12 cellular contexts compared by ENCODE assay signal in genomic region chr10:3869036-3869435, GRCh38.
DNase-seq lines count a peak whose midpoint lies in the region; ATAC-seq and TF ChIP-seq lines count a peak whose summit lies in the region.
"Had no signal": no experiment of that assay in that cellular context is flagged by ENCODE, and none has a peak within 500 bp of the region (broad histone marks: within the 10 kb centered on the region; RNA-seq: fewer than 3 reads in every experiment).

No MANE protein-coding gene starts in this region.

- H3K27ac ChIP-seq in vagina = no peak overlapping the region

- peak overlapping the region; percentile 89 to 97 for H3K27ac Mint-ChIP-seq in activated naive CD4-positive, alpha-beta T cell treated with anti-CD3 and anti-CD28 coated beads, Interleukin-2, amount 50 U/mL, for 72 hours
- H3K27ac Mint-ChIP-seq in activated naive CD4-positive, alpha-beta T cell treated with anti-CD3 and anti-CD28 coated beads, Interleukin-2, amount 10 ng/mL, durations not matched to agents 7 days and 5 days = no peak overlapping the region
- H3K27ac Mint-ChIP-seq in stimulated activated naive CD8-positive, alpha-beta T cell treated with anti-CD3 and anti-CD28 coated beads, Interleukin-15, amount 100 ng/mL, for 72 hours = no peak overlapping the region
- H3K27ac Mint-ChIP-seq: mesothelial cell of epicardium, type B pancreatic cell had no signal

- H3K36me3 ChIP-seq in vagina = no peaks in the 10 kb centered on the region

- peaks cover 46% of the 10 kb centered on the region for H3K4me1 Mint-ChIP-seq in activated naive CD4-positive, alpha-beta T cell treated with anti-CD3 and anti-CD28 coated beads, Interleukin-2, amount 10 ng/mL, durations not matched to agents 7 days and 5 days
- peaks cover 81% of the 10 kb centered on the region for H3K4me1 Mint-ChIP-seq in stimulated activated naive CD8-positive, alpha-beta T cell treated with anti-CD3 and anti-CD28 coated beads, Interleukin-15, amount 100 ng/mL, for 72 hours

- no peak for DNase-seq in activated naive CD4-positive, alpha-beta T cell treated with anti-CD3 and anti-CD28 coated beads, Interleukin-2, amount 50 U/mL, for 72 hours (ENCODE audit: low spot score in 2 of 2)
- DNase-seq in activated naive CD4-positive, alpha-beta T cell treated with anti-CD3 and anti-CD28 coated beads, Interleukin-2, amount 10 ng/mL, durations not matched to agents 7 days and 5 days = no peak
- DNase-seq in fibroblast of mammary gland (ENCODE audit: low read depth) = peak; percentile 41
- DNase-seq in stimulated activated naive CD8-positive, alpha-beta T cell treated with anti-CD3 and anti-CD28 coated beads, Interleukin-15, amount 100 ng/mL, for 72 hours = no peak
- DNase-seq in vagina (ENCODE audit: extremely low spot score in 2 of 2) = no peak
- no peak for DNase-seq in RKO (ENCODE audit: low spot score)
- no peak for DNase-seq in amygdala (lab: John Stamatoyannopoulos, UW)
- DNase-seq: activated CD8-positive, alpha-beta memory T cell treated with anti-CD3 and anti-CD28 coated beads, Interleukin-2, amount 50 U/mL, for 48 hours; hypothalamus had no signal

- CTCF ChIA-PET in activated naive CD4-positive, alpha-beta T cell treated with anti-CD3 and anti-CD28 coated beads, Interleukin-2, amount 10 ng/mL, durations not matched to agents 7 days and 5 days (lab: Charles Lee) = no interaction called here

- no peak for TF ChIP-seq POLR2A in vagina (IDR thresholded peaks at IDR 0.05)

- H3K4me3 ChIP-seq in fibroblast of mammary gland (ENCODE audit: control insufficient read depth, low read depth, low read length) (no peak overlapping the region), vagina (no peak overlapping the region)

- ATAC-seq in activated naive CD4-positive, alpha-beta T cell treated with anti-CD3 and anti-CD28 coated beads, Interleukin-2, amount 50 U/mL, for 72 hours = peak in 1 of 2 donors; percentile 19
- ATAC-seq in HG03045 (IDR thresholded peaks at IDR 0.05; ENCODE audit: unreplicated experiment) = peak; percentile 37
- peak; percentile 44 for ATAC-seq in stimulated activated naive CD8-positive, alpha-beta T cell treated with anti-CD3 and anti-CD28 coated beads, Interleukin-15, amount 100 ng/mL, for 72 hours

- no peaks in the 10 kb centered on the region for H3K9me3 ChIP-seq in vagina

- intact Hi-C loops in vagina (cut with DNase I) = no loop called here

- H3K27me3 Mint-ChIP-seq in activated naive CD4-positive, alpha-beta T cell treated with anti-CD3 and anti-CD28 coated beads, Interleukin-2, amount 10 ng/mL, durations not matched to agents 7 days and 5 days = no peaks in the 10 kb centered on the region
- no peaks in the 10 kb centered on the region for H3K27me3 Mint-ChIP-seq in stimulated activated naive CD8-positive, alpha-beta T cell treated with anti-CD3 and anti-CD28 coated beads, Interleukin-15, amount 100 ng/mL, for 72 hours
- H3K27me3 Mint-ChIP-seq: type B pancreatic cell had no signal

- H3K9me3 Mint-ChIP-seq in activated naive CD4-positive, alpha-beta T cell treated with anti-CD3 and anti-CD28 coated beads, Interleukin-2, amount 50 U/mL, for 72 hours = no peaks in the 10 kb centered on the region
- no peaks in the 10 kb centered on the region for H3K9me3 Mint-ChIP-seq in activated naive CD4-positive, alpha-beta T cell treated with anti-CD3 and anti-CD28 coated beads, Interleukin-2, amount 10 ng/mL, durations not matched to agents 7 days and 5 days
- no peaks in the 10 kb centered on the region for H3K9me3 Mint-ChIP-seq in stimulated activated naive CD8-positive, alpha-beta T cell treated with anti-CD3 and anti-CD28 coated beads, Interleukin-15, amount 100 ng/mL, for 72 hours
- H3K9me3 Mint-ChIP-seq: mesothelial cell of epicardium, type B pancreatic cell had no signal

- peaks cover 0 to 5% of the 10 kb centered on the region in 2 donors for H3K36me3 Mint-ChIP-seq in activated naive CD4-positive, alpha-beta T cell treated with anti-CD3 and anti-CD28 coated beads, Interleukin-2, amount 50 U/mL, for 72 hours
- no peaks in the 10 kb centered on the region for H3K36me3 Mint-ChIP-seq in activated naive CD4-positive, alpha-beta T cell treated with anti-CD3 and anti-CD28 coated beads, Interleukin-2, amount 10 ng/mL, durations not matched to agents 7 days and 5 days
- H3K36me3 Mint-ChIP-seq: mesothelial cell of epicardium, type B pancreatic cell had no signal

- no peaks in the 10 kb centered on the region for H3K27me3 ChIP-seq in vagina

- H3K4me1 ChIP-seq in vagina = peaks cover 7% of the 10 kb centered on the region

- no peak overlapping the region for H3K4me3 Mint-ChIP-seq in activated naive CD4-positive, alpha-beta T cell treated with anti-CD3 and anti-CD28 coated beads, Interleukin-2, amount 10 ng/mL, durations not matched to agents 7 days and 5 days
- H3K4me3 Mint-ChIP-seq in stimulated activated naive CD8-positive, alpha-beta T cell treated with anti-CD3 and anti-CD28 coated beads, Interleukin-15, amount 100 ng/mL, for 72 hours = no peak overlapping the region
- H3K4me3 Mint-ChIP-seq: mesothelial cell of epicardium, type B pancreatic cell had no signal

- TF ChIP-seq CTCF in fibroblast of mammary gland (conservative IDR thresholded peaks at IDR 0.05; ENCODE audit: control insufficient read depth, insufficient read depth, low read depth, low read length) (no peak), vagina (IDR thresholded peaks at IDR 0.05) (no peak)

Comparison
In these comparisons a context has a peak if more than half of its experiments do, and no peak if none do; other contexts are left out.
1. H3K27ac Mint-ChIP-seq: peak in activated naive CD4-positive, alpha-beta T cell treated with anti-CD3 and anti-CD28 coated beads, Interleukin-2, amount 50 U/mL, for 72 hours (2 of 2); none in activated naive CD4-positive, alpha-beta T cell treated with anti-CD3 and anti-CD28 coated beads, Interleukin-2, amount 10 ng/mL, durations not matched to agents 7 days and 5 days (single experiment) and stimulated activated naive CD8-positive, alpha-beta T cell treated with anti-CD3 and anti-CD28 coated beads, Interleukin-15, amount 100 ng/mL, for 72 hours (0 of 2).